31 cellular contexts compared by ENCODE assay signal in genomic region chr18:26454616-26455015, GRCh38.
"Had no signal": no experiment of that assay in that cellular context is flagged by ENCODE, and none has a peak within 500 bp of the region (broad histone marks: within the 10 kb centered on the region; RNA-seq: fewer than 3 reads in every experiment).

No MANE protein-coding gene starts in this region.

- H3K36me3 ChIP-seq: brain microvascular endothelial cell had no signal

- ATAC-seq: activated CD4-positive, alpha-beta T cell treated with anti-CD3 and anti-CD28 coated beads for 36 hours; activated CD8-positive, alpha-beta T cell treated with anti-CD3 and anti-CD28 coated beads for 36 hours; activated T-cell treated with anti-CD3 and anti-CD28 coated beads, Interleukin-2, amount 50 U/mL, for 4 hours; activated T-helper 17 cell treated with anti-CD3 and anti-CD28 coated beads, Interleukin-2, amount 50 U/mL, for 72 hours; esophagus mucosa; foreskin keratinocyte; gastrocnemius medialis; heart left ventricle had no signal

- H3K4me3 Mint-ChIP-seq: activated CD4-positive, alpha-beta T cell treated with anti-CD3 and anti-CD28 coated beads for 36 hours; activated CD4-positive, alpha-beta T cell treated with anti-CD3 and anti-CD28 coated beads, Interleukin-2, amount 10 ng/mL, durations not matched to agents 7 days and 5 days; activated CD8-positive, alpha-beta T cell treated with anti-CD3 and anti-CD28 coated beads for 36 hours; activated naive CD8-positive, alpha-beta T cell; activated T-cell treated with anti-CD3 and anti-CD28 coated beads, Interleukin-2, amount 50 U/mL, for 4 hours; activated T-helper 17 cell treated with anti-CD3 and anti-CD28 coated beads, Interleukin-2, amount 50 U/mL, for 72 hours; central memory CD8-positive, alpha-beta T cell; dendritic cell treated with granulocyte-macrophage colony-stimulating factor and Interleukin-4, amounts not matched to agents 40 ng/mL and 50 ng/mL, for 4 days; endodermal cell had no signal

- H3K9me3 ChIP-seq: gastrocnemius medialis, heart left ventricle had no signal

- FAIRE-seq: astrocyte, bronchial epithelial cell had no signal

- DNase-seq: activated CD4-positive, alpha-beta T cell treated with anti-CD3 and anti-CD28 coated beads for 36 hours; activated CD4-positive, alpha-beta T cell treated with anti-CD3 and anti-CD28 coated beads, Interleukin-2, amount 10 ng/mL, durations not matched to agents 7 days and 5 days; activated CD4-positive, alpha-beta T cell treated with anti-CD3 and anti-CD28 coated beads, Interleukin-2, amount 50 U/mL, for 48 hours; activated CD4-positive, CD25-positive, alpha-beta regulatory T cell; activated CD4-positive, CD25-positive, alpha-beta regulatory T cell treated with anti-CD3 and anti-CD28 coated beads, Interleukin-2, amount 50 U/mL, for 72 hours; activated CD8-positive, alpha-beta memory T cell treated with anti-CD3 and anti-CD28 coated beads for 24 hours; activated CD8-positive, alpha-beta T cell treated with anti-CD3 and anti-CD28 coated beads for 36 hours; activated effector memory CD4-positive, alpha-beta T cell treated with Interleukin-2 at 50 U/mL for 16 hours; activated gamma-delta T cell treated with Interleukin-2 at 50 U/mL for 16 hours; activated naive CD4-positive, alpha-beta T cell treated with anti-CD3 and anti-CD28 coated beads, Interleukin-2, amount 50 U/mL, for 16 hours; activated naive CD4-positive, alpha-beta T cell treated with Interleukin-2 at 50 U/mL for 16 hours; activated T-cell treated with anti-CD3 and anti-CD28 coated beads, Interleukin-2, amount 50 U/mL, for 4 hours; amniotic stem cell; anterior cingulate cortex; brain microvascular endothelial cell; dorsolateral prefrontal cortex; effector memory CD4-positive, alpha-beta T cell; endodermal cell; foreskin keratinocyte; gastrocnemius medialis; glutamatergic neuron; heart left ventricle; T-helper 2 cell had no signal

- H3K27ac Mint-ChIP-seq: activated CD4-positive, alpha-beta T cell treated with anti-CD3 and anti-CD28 coated beads for 36 hours; activated CD4-positive, alpha-beta T cell treated with anti-CD3 and anti-CD28 coated beads, Interleukin-2, amount 10 ng/mL, durations not matched to agents 7 days and 5 days; activated CD8-positive, alpha-beta T cell treated with anti-CD3 and anti-CD28 coated beads for 36 hours; activated T-helper 17 cell treated with anti-CD3 and anti-CD28 coated beads, Interleukin-2, amount 50 U/mL, for 72 hours; dendritic cell treated with granulocyte-macrophage colony-stimulating factor and Interleukin-4, amounts not matched to agents 40 ng/mL and 50 ng/mL, for 4 days; endodermal cell had no signal

- H3K4me1 ChIP-seq: gastrocnemius medialis had no signal

- H3K27me3 Mint-ChIP-seq: activated CD4-positive, alpha-beta T cell treated with anti-CD3 and anti-CD28 coated beads, Interleukin-2, amount 10 ng/mL, durations not matched to agents 7 days and 5 days; activated naive CD8-positive, alpha-beta T cell had no signal

- H3K9me3 Mint-ChIP-seq: activated CD4-positive, alpha-beta T cell treated with anti-CD3 and anti-CD28 coated beads, Interleukin-2, amount 10 ng/mL, durations not matched to agents 7 days and 5 days; activated CD8-positive, alpha-beta T cell treated with anti-CD3 and anti-CD28 coated beads for 36 hours; activated T-cell treated with anti-CD3 and anti-CD28 coated beads, Interleukin-2, amount 50 U/mL, for 4 hours; activated T-helper 17 cell treated with anti-CD3 and anti-CD28 coated beads, Interleukin-2, amount 50 U/mL, for 72 hours; central memory CD8-positive, alpha-beta T cell; dendritic cell treated with granulocyte-macrophage colony-stimulating factor and Interleukin-4, amounts not matched to agents 40 ng/mL and 50 ng/mL, for 4 days; endodermal cell had no signal

- H3K4me1 Mint-ChIP-seq: central memory CD8-positive, alpha-beta T cell had no signal

- H3K27ac ChIP-seq: brain microvascular endothelial cell, coronary artery, foreskin keratinocyte, gastrocnemius medialis, heart left ventricle had no signal

- H3K27me3 ChIP-seq: brain microvascular endothelial cell, dorsolateral prefrontal cortex, foreskin keratinocyte, gastrocnemius medialis, heart left ventricle had no signal

- H3K4me3 ChIP-seq: coronary artery, dorsolateral prefrontal cortex, gastrocnemius medialis, heart left ventricle had no signal
